23 cellular contexts compared by ENCODE assay signal in genomic region chr2:52193804-52194203, GRCh38.
"Had no signal": no experiment of that assay in that cellular context is flagged by ENCODE, and none has a peak within 500 bp of the region (broad histone marks: within the 10 kb centered on the region; RNA-seq: fewer than 3 reads in every experiment).

No MANE protein-coding gene starts in this region.

- H3K27me3 ChIP-seq: Peyer's patch, SJSA1 had no signal

- H3K9me3 ChIP-seq: Peyer's patch, SJSA1 had no signal

- H3K4me1 ChIP-seq: Peyer's patch, SJSA1 had no signal

- DNase-seq: Kasumi-1, MM.1S, NCI-H1092 treated with DMSO at 0.1 percent for 48 hours, NCI-H1436, NCI-H187, NCI-H2029, NCI-H2081 treated with DMSO at 0.1 percent for 48 hours, NCI-H2171, NCI-H226, NCI-H446, NCI-H510A, NCI-H524 treated with DMSO at 0.1 percent for 48 hours, NCI-H69, NCI-H774, OCI-M1, PC-9, Peyer's patch, SHP77 treated with DMSO at 0.1 percent for 48 hours had no signal

- ATAC-seq: K562, Right ventricle myocardium inferior had no signal

- H3K9ac ChIP-seq: KMS-11 had no signal

- H3K4me3 ChIP-seq: K562, PC-9, Peyer's patch, SJSA1, SK-N-MC had no signal

- H3K27ac ChIP-seq: KMS-11, PC-9, Peyer's patch, SJSA1, SK-N-MC had no signal

- H2AFZ ChIP-seq: PC-9 had no signal

- FAIRE-seq: K562 had no signal

- H3K36me3 ChIP-seq: Peyer's patch, SJSA1 had no signal

- H3K4me2 ChIP-seq: KMS-11, PC-9 had no signal
